In the genomic region with DNA sequence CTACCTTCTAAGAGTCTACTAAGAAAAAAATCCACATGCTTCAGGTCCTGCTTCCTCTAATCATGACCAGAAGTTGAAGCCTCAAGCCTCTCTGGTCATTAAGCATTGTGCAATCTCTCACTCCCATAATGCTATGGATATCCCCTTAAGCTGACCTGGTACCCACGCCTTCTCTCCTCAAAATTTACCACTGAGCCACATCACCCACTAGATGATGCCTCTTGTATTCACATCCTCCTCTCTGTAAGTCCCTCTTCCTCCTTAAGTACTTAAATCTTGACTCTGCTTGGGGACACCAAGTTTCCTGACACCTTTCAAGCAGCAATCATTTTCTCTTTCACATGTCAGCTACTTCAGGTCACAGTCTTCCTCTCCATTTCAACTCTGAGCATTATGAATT, we compare ENCODE assay signal across 11 cellular contexts. TPM values are rescaled to one million over a fixed set of nuclear protein-coding genes. Genes with fewer than 3 reads are reported as not detected.
A peak's percentile ranks its signal among the peaks of the same experiment; 100 is the strongest.
DNase-seq lines count a peak whose midpoint lies in the region; ATAC-seq, FAIRE-seq and TF ChIP-seq lines count a peak whose summit lies in the region.
"Had no signal": no experiment of that assay in that cellular context is flagged by ENCODE, and none has a peak within 500 bp of the region (broad histone marks: within the 10 kb centered on the region; RNA-seq: fewer than 3 reads in every experiment).

No MANE protein-coding gene starts in this region.

- WGBS in H1 (ENCODE audit: extremely low coverage in 1 of 2, insufficient coverage in 1 of 2, insufficient read length in 1 of 2, insufficient replicate concordance in 2 of 2, low coverage in 1 of 2, low lambda C conversion rate in 2 of 2, missing lambda C conversion rate in 1 of 2), 2 experiments = 91% methylated on average over 1 of the region's 1 CpG; no CpG with 5 or more reads in 1 of the 2 experiments

- H3K36me3 ChIP-seq in H1 (ENCODE audit: control insufficient read depth in 2 of 4, insufficient read depth in 4 of 4, low read length in 3 of 4) = no peaks in the 10 kb centered on the region
- H3K36me3 ChIP-seq in breast epithelium = no peaks in the 10 kb centered on the region

- TF ChIP-seq RAD21 in H1 (IDR thresholded peaks at IDR 0.05 in 1 of 2, conservative IDR thresholded peaks at IDR 0.05 in 1 of 2; ENCODE audit: low read depth in 2 of 2, low read length in 2 of 2) = no peak

- no peak overlapping the region for H2BK15ac ChIP-seq in H1 (ENCODE audit: low read length)

- H2BK20ac ChIP-seq in H1 (ENCODE audit: low read length) = no peak overlapping the region

- H3K9me3 Mint-ChIP-seq in T-cell = no peaks in the 10 kb centered on the region

- H2BK12ac ChIP-seq in H1 (ENCODE audit: low read depth, low read length) = peak overlapping the region; percentile 17; the same call in 1 of the 2 replicates

- CTCF ChIA-PET in H1 (lab: Charles Lee; ENCODE audit: partially characterized antibody) (interaction anchor here (1.0 kb wide), 1 partner anchor 10 kb away, joined by 9 read pairs; a partner anchor contains a TSS), T-cell (lab: Charles Lee) (no interaction called here)

- H2AK5ac ChIP-seq in H1 (ENCODE audit: low read depth, low read length) = no peak overlapping the region

- H3K23ac ChIP-seq in H1 (ENCODE audit: insufficient read length) = no peak overlapping the region

- H2AFZ ChIP-seq in H1 (ENCODE audit: low read length) = no peak overlapping the region

- TF ChIP-seq EP300 in H1 (IDR thresholded peaks at IDR 0.05; ENCODE audit: borderline replicate concordance in 1 of 2, low read depth in 2 of 2, low read length in 2 of 2) = no peak

- H3K27me3 ChIP-seq in H1 (replicated peaks in 1 of 4; ENCODE audit: control insufficient read depth in 3 of 4, extremely low read depth in 1 of 4, insufficient read depth in 3 of 4, low read length in 3 of 4) (no peaks in the 10 kb centered on the region), breast epithelium (no peaks in the 10 kb centered on the region)

- peaks cover 14% of the 10 kb centered on the region for H3K36me3 Mint-ChIP-seq in T-cell

- no peak overlapping the region for H3K27ac Mint-ChIP-seq in T-cell

- H3K9me3 ChIP-seq in H1 (ENCODE audit: insufficient read depth in 2 of 2, low read depth in 1 of 2, low read length in 1 of 2) = no peaks in the 10 kb centered on the region
- no peaks in the 10 kb centered on the region for H3K9me3 ChIP-seq in breast epithelium

- 0 out of 2 replicates have a peak, but pooled peaks cover 2% of the 10 kb centered on the region for H3K79me1 ChIP-seq in H1 (ENCODE audit: low read depth, low read length)

- no peak for FAIRE-seq in H1 (lab: Jason Lieb, UNC)

- H4K5ac ChIP-seq in H1 (ENCODE audit: insufficient read length, low read depth, low read length) = no peak overlapping the region

- no peaks in the 10 kb centered on the region for H4K20me1 ChIP-seq in H1 (replicated peaks in 1 of 2; ENCODE audit: control insufficient read depth in 1 of 2, insufficient read depth in 2 of 2, low read length in 2 of 2)

- TF ChIP-seq POLR2A in H1 (IDR thresholded peaks at IDR 0.05; ENCODE audit: control extremely low read depth in 1 of 2, low read depth in 2 of 2, low read length in 2 of 2) = no peak
- TF ChIP-seq POLR2A in breast epithelium (IDR thresholded peaks at IDR 0.05) = no peak

- no peak overlapping the region for H4K91ac ChIP-seq in H1 (replicated peaks; ENCODE audit: insufficient read length, low read length)

- POLR2A ChIA-PET in H1 (lab: Charles Lee; ENCODE audit: partially characterized antibody) = interaction anchor here (1.1 kb wide), 1 partner anchor 12 kb away, joined by 3 read pairs; no protein-coding TSS in a partner anchor
- POLR2A ChIA-PET in T-cell (lab: Charles Lee) = no interaction called here

- peaks cover 6 to 20% (median 14%) of the 10 kb centered on the region in 3 donors for H3K4me1 Mint-ChIP-seq in T-cell

- no peak overlapping the region for H2BK5ac ChIP-seq in H1 (ENCODE audit: low read depth, low read length)

- H3K23me2 ChIP-seq in H1 (ENCODE audit: low read depth, low read length) = no peaks in the 10 kb centered on the region

- DNase-seq in H1 (ENCODE audit: low read depth in 1 of 2, low spot score in 2 of 2) = no peak
- no peak for DNase-seq in DMS114 treated with DMSO at 0.1 percent for 48 hours (lab: John Stamatoyannopoulos, UW; ENCODE audit: unreplicated experiment)
- no peak for DNase-seq in T-cell
- DNase-seq in breast epithelium (ENCODE audit: low spot score in 2 of 2) = no peak
- DNase-seq: activated CD4-positive, CD25-positive, alpha-beta regulatory T cell; DMS 273 treated with DMSO at 0.1 percent for 48 hours; effector CD8-positive, alpha-beta T cell; PC-3 had no signal

- H3K14ac ChIP-seq in H1 (ENCODE audit: insufficient read length) = no peak overlapping the region

- no peak overlapping the region for H4K8ac ChIP-seq in H1 (ENCODE audit: extremely low read depth, insufficient read depth, low read length)

- H3K79me2 ChIP-seq in H1 (ENCODE audit: control insufficient read depth in 1 of 2, insufficient read depth in 2 of 2, low read length in 2 of 2) = no peaks in the 10 kb centered on the region; a peak in 1 of 4 replicates

- H3K4me3 ChIP-seq in H1 (ENCODE audit: extremely low read depth in 1 of 4, insufficient read depth in 2 of 4, low read depth in 3 of 4, low read length in 4 of 4) = no peak overlapping the region
- no peak overlapping the region for H3K4me3 ChIP-seq in breast epithelium

- H3K4me3 Mint-ChIP-seq in T-cell = no peak overlapping the region

- H3K9ac ChIP-seq in H1 (replicated peaks in 1 of 4; ENCODE audit: extremely low read depth in 1 of 4, low read depth in 3 of 4, low read length in 3 of 4) = no peak overlapping the region

- H3K4me1 ChIP-seq in H1 (replicated peaks in 1 of 4; ENCODE audit: control insufficient read depth in 3 of 4, insufficient read depth in 4 of 4, low read length in 3 of 4) = peaks cover 0 to 3% (median 2%) of the 10 kb centered on the region in 4 experiments; a peak in 3 of 7 replicates
- no peaks in the 10 kb centered on the region for H3K4me1 ChIP-seq in breast epithelium

- H3K18ac ChIP-seq in H1 (ENCODE audit: extremely low read depth, low read length) = no peak overlapping the region

- no peak overlapping the region for H3K56ac ChIP-seq in H1 (replicated peaks; ENCODE audit: insufficient read length, low read depth, low read length)

- ATAC-seq in GM18907 (IDR thresholded peaks at IDR 0.05; ENCODE audit: unreplicated experiment) = peak; percentile 81
- ATAC-seq in GM21619 (IDR thresholded peaks at IDR 0.05; ENCODE audit: unreplicated experiment) = peak; percentile 94
- ATAC-seq in HG03196 (IDR thresholded peaks at IDR 0.05; ENCODE audit: unreplicated experiment) = peak; percentile 88
- no peak for ATAC-seq in T-cell (replicated peaks in 1 of 4)
- ATAC-seq: PC-3 had no signal

- no peak overlapping the region for H3K4me2 ChIP-seq in H1 (ENCODE audit: insufficient read depth in 1 of 2, low read depth in 2 of 2, low read length in 2 of 2)

- intact Hi-C loops in breast epithelium (cut with DNase I; ENCODE audit: low total_unique reads) = no loop called here

- H2BK120ac ChIP-seq in H1 (replicated peaks; ENCODE audit: low read depth, low read length) = no peak overlapping the region

- no peak overlapping the region for H3K4ac ChIP-seq in H1 (replicated peaks; ENCODE audit: insufficient read length, low read depth, low read length)

- H3K27ac ChIP-seq in H1 (ENCODE audit: low read depth, low read length) (no peak overlapping the region), breast epithelium (no peak overlapping the region)

- H3K27me3 Mint-ChIP-seq in T-cell = no peaks in the 10 kb centered on the region

- TF ChIP-seq CTCF in H1 (IDR thresholded peaks at IDR 0.05; ENCODE audit: control extremely low read depth in 1 of 3, insufficient read depth in 1 of 3, low read depth in 1 of 3, low read length in 3 of 3) (no peak), breast epithelium (IDR thresholded peaks at IDR 0.05) (no peak)

TF ChIP-seq in H1, 55 proteins besides CTCF, POLR2A, EP300 and RAD21:
- TF ChIP-seq RXRA (IDR thresholded peaks at IDR 0.05; ENCODE audit: insufficient read depth, low read depth, low read length) = no peak

RNA-seq across cellular contexts. Expression of a gene that starts 9.8 kb away (rescaled TPM):
- total RNA-seq in H1 (2021; fragmentation: NEBNext Ultra II Directional; extraction: Animal tissue kit (Norgen Biotek cat#: 25700)) = 3.3 and 3.6 TPM in 2 replicates
- polyA plus RNA-seq in H1 (2011; rRNA removed) = 0.31 and 0.45 TPM in 2 replicates
- 0.66 TPM for polyA plus RNA-seq in H1 (2011; cell fraction: cytosol; rRNA removed)
- 0.41 TPM for polyA plus RNA-seq in H1 (2011; cell fraction: nucleus; rRNA removed)
- 0.88 to 1.8 TPM (median 1.0 TPM) in 4 replicates for polyA plus RNA-seq in H1 (2012, experiment 1 of 2)
- 0.14 TPM for polyA plus RNA-seq in H1 (2012, experiment 2 of 2)
- 1.9 TPM for polyA plus RNA-seq in H1 (2013, experiment 1 of 2)
- 2.1 TPM for polyA plus RNA-seq in H1 (2013, experiment 2 of 2)
- 0.49 and 1.3 TPM in 2 replicates for polyA minus RNA-seq in H1 (2011; rRNA and poly(A)+ RNA removed)
- polyA minus RNA-seq in H1 (2011; cell fraction: cytosol; rRNA and poly(A)+ RNA removed) = 0.73 TPM
- 3.4 TPM for polyA minus RNA-seq in H1 (2011; cell fraction: nucleus; rRNA and poly(A)+ RNA removed)
- 1 to 10 TPM; 4.9 to 9.6 (median 6.5) TPM for total RNA-seq in T-cell
- 10 to 100 TPM in 1 of 3 donors, 1 to 10 TPM in 2; 5.3 to 11.1 (median 7.2) TPM for total RNA-seq in breast epithelium

RNA-seq across cellular contexts. Expression of a gene that starts 11.1 kb away (rescaled TPM):
- total RNA-seq in H1 (2021; fragmentation: NEBNext Ultra II Directional; extraction: Animal tissue kit (Norgen Biotek cat#: 25700)) = 13.3 and 16.3 TPM in 2 replicates
- 5.0 and 7.5 TPM in 2 replicates for polyA plus RNA-seq in H1 (2011; rRNA removed)
- 7.9 TPM for polyA plus RNA-seq in H1 (2011; cell fraction: cytosol; rRNA removed)
- polyA plus RNA-seq in H1 (2011; cell fraction: nucleus; rRNA removed) = 9.0 TPM
- 6.9 to 10.5 TPM (median 7.9 TPM) in 4 replicates for polyA plus RNA-seq in H1 (2012, experiment 1 of 2)
- polyA plus RNA-seq in H1 (2012, experiment 2 of 2) = 1.4 TPM
- 12.9 TPM for polyA plus RNA-seq in H1 (2013, experiment 1 of 2)
- 12.1 TPM for polyA plus RNA-seq in H1 (2013, experiment 2 of 2)
- polyA minus RNA-seq in H1 (2011; rRNA and poly(A)+ RNA removed) = 11.9 and 21.7 TPM in 2 replicates
- polyA minus RNA-seq in H1 (2011; cell fraction: cytosol; rRNA and poly(A)+ RNA removed) = 9.8 TPM
- polyA minus RNA-seq in H1 (2011; cell fraction: nucleus; rRNA and poly(A)+ RNA removed) = 37.4 TPM
- 10 to 100 TPM; 17.2 to 25.5 (median 18.9) TPM for total RNA-seq in T-cell
- 10 to 100 TPM; 16.0 to 30.4 (median 27.9) TPM for total RNA-seq in breast epithelium

Comparison
In these comparisons a context has a peak if more than half of its experiments do, and no peak if none do; other contexts are left out.
1. ATAC-seq: peak in GM18907 (single experiment), GM21619 (single experiment) and HG03196 (single experiment); none in T-cell (0 of 4).